In the genomic region with DNA sequence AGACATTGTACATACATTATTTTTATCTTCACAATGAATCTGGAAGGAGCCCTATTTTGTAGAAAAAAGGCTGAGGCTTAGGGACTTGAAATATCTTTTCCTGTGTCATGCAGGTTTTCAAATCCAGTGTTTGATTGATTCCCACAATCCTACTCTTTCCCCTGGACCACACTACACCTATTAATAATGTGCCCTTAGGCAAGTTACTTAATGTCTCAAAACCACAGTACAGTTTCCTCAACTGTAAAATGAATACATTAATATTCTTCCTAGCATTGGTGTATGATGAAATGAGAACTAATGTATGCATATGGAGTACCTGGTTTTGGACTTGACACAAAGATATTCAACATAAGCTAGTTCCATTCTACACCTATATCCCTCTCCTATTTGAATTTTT, we compare ENCODE assay signal across 24 cellular contexts.
DNase-seq lines count a peak whose midpoint lies in the region; ATAC-seq, FAIRE-seq and TF ChIP-seq lines count a peak whose summit lies in the region.
"Had no signal": no experiment of that assay in that cellular context is flagged by ENCODE, and none has a peak within 500 bp of the region (broad histone marks: within the 10 kb centered on the region; RNA-seq: fewer than 3 reads in every experiment).

No MANE protein-coding gene starts in this region.

- peaks cover 12% of the 10 kb centered on the region for H3K4me1 ChIP-seq in RWPE2 (ENCODE audit: insufficient read depth, poor library complexity, severe bottlenecking)
- H3K4me1 ChIP-seq: A549, BE2C had no signal

- H3K36me3 ChIP-seq in RWPE2 (ENCODE audit: low read depth): no peaks in the 10 kb centered on the region
- H3K36me3 ChIP-seq: BE2C; BLaER1 treated with 17β-estradiol and CSF1 and Interleukin-3, amounts not matched to agents 10 nM and 100 nM had no signal

- DNase-seq in GM18507 (ENCODE audit: extremely low spot score, insufficient read length, low read depth) (no peak), RWPE2 (ENCODE audit: low spot score) (no peak), epithelial cell of esophagus (ENCODE audit: low read depth) (peak; percentile 38)
- DNase-seq in stimulated activated CD4-positive, alpha-beta T cell treated with anti-CD3 and anti-CD28 coated beads, Interleukin-4, amount 100 ng/mL, for 1 hour: no peak
- DNase-seq: 8988T; ACHN; AML-193; BE2C; CD4-positive, alpha-beta T cell; CD8-positive, alpha-beta memory T cell; DMS 273 treated with DMSO at 0.1 percent for 48 hours; DMS79; EL; GDM1; GM23248; H9 had no signal

- H3K27ac ChIP-seq in RWPE2 (ENCODE audit: poor library complexity, severe bottlenecking): peak overlapping the region; percentile 47
- H3K27ac ChIP-seq: A549; BLaER1 treated with 17β-estradiol and CSF1 and Interleukin-3, amounts not matched to agents 10 nM and 100 nM; GM23248 had no signal

- ATAC-seq in RWPE2 (ENCODE audit: low read depth): peak; percentile 71
- ATAC-seq in GM19397 (IDR thresholded peaks at IDR 0.05; ENCODE audit: unreplicated experiment): no peak
- no peak for ATAC-seq in GM18502 (IDR thresholded peaks at IDR 0.05; ENCODE audit: poor library complexity, unreplicated experiment)
- ATAC-seq: A549, HCT116 had no signal

- no peaks in the 10 kb centered on the region for H3K9me3 ChIP-seq in RWPE2 (ENCODE audit: severe bottlenecking)
- H3K9me3 ChIP-seq: A549, BE2C had no signal

- H3K27me3 ChIP-seq in RWPE2 (ENCODE audit: insufficient read depth, poor library complexity, severe bottlenecking): no peaks in the 10 kb centered on the region
- H3K27me3 ChIP-seq: BE2C; BLaER1 treated with 17β-estradiol and CSF1 and Interleukin-3, amounts not matched to agents 10 nM and 100 nM had no signal

- H3K4me3 ChIP-seq in RWPE2 (ENCODE audit: severe bottlenecking) (no peak overlapping the region), epithelial cell of esophagus (ENCODE audit: low read length) (no peak overlapping the region)
- H3K4me3 ChIP-seq: A549; BLaER1 treated with 17β-estradiol and CSF1 and Interleukin-3, amounts not matched to agents 10 nM and 100 nM; GM12878; GM23248 had no signal

- TF ChIP-seq CTCF in RWPE2 (IDR thresholded peaks at IDR 0.05; ENCODE audit: poor library complexity, severe bottlenecking): no peak
- TF ChIP-seq CTCF in epithelial cell of esophagus (IDR thresholded peaks at IDR 0.05; ENCODE audit: insufficient read depth, low read depth, low read length, missing control alignments): no peak

- FAIRE-seq in GM18507 (lab: Jason Lieb, UNC): peak; percentile 36
- FAIRE-seq: A549, D721Med, GM12878, H1 had no signal
